Comparison of ENCODE assay signal across 1 cellular context in genomic region chr22:39532215-39533071, GRCh38.
A peak's percentile ranks its signal among the peaks of the same experiment; 100 is the strongest.
TF ChIP-seq lines count a peak whose summit lies in the region.

Gene RPS19BP1 (minus strand): TSS chr22:39532748. CDS start chr22:39532738, 10 bp downstream.

TF ChIP-seq in HepG2, 621 proteins besides CTCF, POLR2A, EP300 and RAD21 (continued from another document and continues in another):
- TF ChIP-seq ZBTB37 (CRISPR knock-in tag; IDR thresholded peaks at IDR 0.05) (no peak), ZC3H4 (CRISPR knock-in tag; IDR thresholded peaks at IDR 0.05; ENCODE audit: borderline replicate concordance) (no peak), TFE3 (CRISPR knock-in tag; IDR thresholded peaks at IDR 0.05) (peak; percentile 68), NFAT5 (CRISPR knock-in tag; IDR thresholded peaks at IDR 0.05) (0 out of 2 replicates have a peak, but pooled peaks have one; percentile 73), HHEX (CRISPR knock-in tag; IDR thresholded peaks at IDR 0.05) (no peak), ZNF580 (CRISPR knock-in tag; IDR thresholded peaks at IDR 0.05; ENCODE audit: borderline replicate concordance, low read depth) (peak; percentile 75; the same call in 1 of the 2 replicates), MXI1 (IDR thresholded peaks at IDR 0.05; ENCODE audit: borderline replicate concordance, low read depth, low read length) (peak; percentile 93; the same call in 1 of the 3 replicates), JUNB (CRISPR knock-in tag; IDR thresholded peaks at IDR 0.05; ENCODE audit: borderline replicate concordance) (no peak), ZNF484 (CRISPR knock-in tag; IDR thresholded peaks at IDR 0.05; ENCODE audit: borderline replicate concordance, low read depth) (no peak), ZNF318 (CRISPR knock-in tag; IDR thresholded peaks at IDR 0.05) (0 out of 2 replicates have a peak, but pooled peaks have one; percentile 50), MXD3 (CRISPR knock-in tag; IDR thresholded peaks at IDR 0.05) (0 out of 2 replicates have a peak, but pooled peaks have one; percentile 71), ZNF567 (CRISPR knock-in tag; IDR thresholded peaks at IDR 0.05; ENCODE audit: borderline replicate concordance) (no peak; the same call in none of the 2 replicates), NONO (IDR thresholded peaks at IDR 0.05) (no peak), NONO (CRISPR knock-in tag; conservative IDR thresholded peaks at IDR 0.05) (peak; percentile 83), ZFP62 (CRISPR knock-in tag; IDR thresholded peaks at IDR 0.05) (no peak), NR2F2 (IDR thresholded peaks at IDR 0.05; ENCODE audit: borderline replicate concordance, low read depth) (no peak), ZBTB38 (CRISPR knock-in tag; IDR thresholded peaks at IDR 0.05) (peak; percentile 53), SMAD9 (CRISPR knock-in tag; IDR thresholded peaks at IDR 0.05) (no peak), ZNF407 (CRISPR knock-in tag; IDR thresholded peaks at IDR 0.05; ENCODE audit: not compliant biosample characterization) (peak; percentile 80), MLX (CRISPR knock-in tag; IDR thresholded peaks at IDR 0.05) (peak; percentile 38; the same call in 1 of the 2 replicates), NFYC (CRISPR knock-in tag; IDR thresholded peaks at IDR 0.05) (peak; percentile 85), CAMTA2 (CRISPR knock-in tag; IDR thresholded peaks at IDR 0.05; ENCODE audit: borderline replicate concordance) (no peak), SP1 (IDR thresholded peaks at IDR 0.05) (no peak), SP1 (CRISPR knock-in tag; IDR thresholded peaks at IDR 0.05) (peak; percentile 58), ZFP36L1 (CRISPR knock-in tag; IDR thresholded peaks at IDR 0.05) (peak; percentile 91), ZBTB3 (CRISPR knock-in tag; IDR thresholded peaks at IDR 0.05; ENCODE audit: borderline replicate concordance, low read depth) (no peak)
